In genomic region chr14:61388173-61388975, GRCh38 we compare ENCODE assay signal across 8 cellular contexts.
DNase-seq lines count a peak whose midpoint lies in the region; ATAC-seq and TF ChIP-seq lines count a peak whose summit lies in the region.

No MANE protein-coding gene starts in this region.

- H3K9me3 Mint-ChIP-seq in glutamatergic neuron (ENCODE audit: unreplicated experiment), result peaks cover 2% of the 10 kb centered on the region

- H3K4me1 ChIP-seq in DOHH2 (ENCODE audit: control insufficient read depth, low read length), result peaks cover 24% of the 10 kb centered on the region
- peaks cover 23% of the 10 kb centered on the region for H3K4me1 ChIP-seq in suprapubic skin
- H3K4me1 ChIP-seq in sigmoid colon, result no peaks in the 10 kb centered on the region

- peak overlapping the region; percentile 56 for H3K4me2 ChIP-seq in DOHH2 (ENCODE audit: low read length)

- no peak overlapping the region for H3K4me3 Mint-ChIP-seq in glutamatergic neuron (ENCODE audit: unreplicated experiment)

- H3K9me2 ChIP-seq in DOHH2 (replicated peaks; ENCODE audit: control insufficient read depth, low read length), result no peaks in the 10 kb centered on the region

- intact Hi-C loops in sigmoid colon (cut with DNase I), result no loop called here

- TF ChIP-seq POLR2A in suprapubic skin (IDR thresholded peaks at IDR 0.05) (no peak), sigmoid colon (IDR thresholded peaks at IDR 0.05) (no peak)

- no peaks in the 10 kb centered on the region for H4K20me1 ChIP-seq in DOHH2 (ENCODE audit: control insufficient read depth, insufficient read depth, low read depth, low read length)

- TF ChIP-seq CTCF in DOHH2 (IDR thresholded peaks at IDR 0.05; ENCODE audit: low read depth, low read length, poor library complexity, severe bottlenecking), result no peak
- TF ChIP-seq CTCF in suprapubic skin (IDR thresholded peaks at IDR 0.05), result no peak
- TF ChIP-seq CTCF in glutamatergic neuron (IDR thresholded peaks at IDR 0.05; ENCODE audit: partially characterized antibody, unreplicated experiment), result no peak
- TF ChIP-seq CTCF in sigmoid colon (IDR thresholded peaks at IDR 0.05), result no peak

- DNase-seq in UCSD-AML1 (lab: John Stamatoyannopoulos, UW; ENCODE audit: unreplicated experiment), result peak; percentile 56
- peak; percentile 29 for DNase-seq in foreskin melanocyte
- no peak for DNase-seq in suprapubic skin (ENCODE audit: low spot score in 2 of 2)
- DNase-seq in glutamatergic neuron, result no peak
- no peak for DNase-seq in sigmoid colon

- H3K9me3 ChIP-seq in DOHH2 (ENCODE audit: control insufficient read depth, insufficient read depth, low read length) (no peaks in the 10 kb centered on the region), suprapubic skin (no peaks in the 10 kb centered on the region), sigmoid colon (no peaks in the 10 kb centered on the region)

- H3K4me3 ChIP-seq in DOHH2 (ENCODE audit: low read length), result peak overlapping the region; percentile 32; the same call in 1 of the 2 replicates
- H3K4me3 ChIP-seq in suprapubic skin, result no peak overlapping the region
- no peak overlapping the region for H3K4me3 ChIP-seq in sigmoid colon

- H3K36me3 ChIP-seq in DOHH2 (ENCODE audit: control insufficient read depth, low read length) (no peaks in the 10 kb centered on the region), suprapubic skin (no peaks in the 10 kb centered on the region), sigmoid colon (no peaks in the 10 kb centered on the region)

- H3K27ac ChIP-seq in DOHH2 (ENCODE audit: low read depth, low read length) (peak overlapping the region; percentile 46), suprapubic skin (peak overlapping the region; percentile 2), sigmoid colon (peak overlapping the region in 1 of 4 donors; percentile 38)

- H3K36me3 Mint-ChIP-seq in glutamatergic neuron (ENCODE audit: unreplicated experiment), result no peaks in the 10 kb centered on the region

- no peaks in the 10 kb centered on the region for H3K27me3 ChIP-seq in DOHH2 (ENCODE audit: control insufficient read depth, low read length)
- H3K27me3 ChIP-seq in suprapubic skin, result no peaks in the 10 kb centered on the region
- H3K27me3 ChIP-seq in sigmoid colon, result no peaks in the 10 kb centered on the region

- H3K4me1 Mint-ChIP-seq in glutamatergic neuron (ENCODE audit: low read depth, unreplicated experiment), result peaks cover 4% of the 10 kb centered on the region

- TF ChIP-seq EP300 in suprapubic skin (IDR thresholded peaks at IDR 0.05), result no peak
- TF ChIP-seq EP300 in sigmoid colon (IDR thresholded peaks at IDR 0.05), result no peak

- H3K27ac Mint-ChIP-seq in glutamatergic neuron (ENCODE audit: unreplicated experiment), result no peak overlapping the region

- H3K79me2 ChIP-seq in DOHH2 (ENCODE audit: control insufficient read depth, low read length), result no peaks in the 10 kb centered on the region

- H3F3A ChIP-seq in DOHH2 (ENCODE audit: control insufficient read depth, insufficient read depth), result no peaks in the 10 kb centered on the region

- H3K27me3 Mint-ChIP-seq in glutamatergic neuron (ENCODE audit: unreplicated experiment), result no peaks in the 10 kb centered on the region

- WGBS in suprapubic skin, result 47% methylated on average over 7 of the region's 7 CpGs
- 62 to 83% methylated on average over 7 of the region's 7 CpGs for WGBS in sigmoid colon, 2 donors

- ATAC-seq in GM19463 (IDR thresholded peaks at IDR 0.05; ENCODE audit: unreplicated experiment) (peak; percentile 63), HG03565 (IDR thresholded peaks at IDR 0.05; ENCODE audit: unreplicated experiment) (peak; percentile 83)

Comparison
In these comparisons a context has a peak if more than half of its experiments do, and no peak if none do; other contexts are left out.
1. DNase-seq: peak in UCSD-AML1 (single experiment) and foreskin melanocyte (single experiment); none in suprapubic skin (0 of 2), glutamatergic neuron (single experiment) and sigmoid colon (single experiment).